Comparison of ENCODE assay signal across 8 cellular contexts in genomic region chr2:231463698-231464575, GRCh38. TPM values are rescaled to one million over a fixed set of nuclear protein-coding genes. Genes with fewer than 3 reads are reported as not detected.
DNase-seq lines count a peak whose midpoint lies in the region; ATAC-seq and TF ChIP-seq lines count a peak whose summit lies in the region.

TSS of gene NCL (minus strand) at chr2:231464484. CDS start at chr2:231464353, 131 bp downstream.

- TF ChIP-seq CTCF in endothelial cell (IDR thresholded peaks at IDR 0.05; ENCODE audit: unreplicated experiment) = no peak

- peak within 1 kb of the TSS; percentile 88 to 92 for H3K4me3 ChIP-seq in mucosa of rectum (ENCODE audit: low read length in 2 of 2)

- peaks cover 18 to 19% of the 10 kb centered on the region in 2 donors for H3K4me1 ChIP-seq in mucosa of rectum (ENCODE audit: control insufficient read depth in 2 of 2, insufficient read depth in 2 of 2, low read length in 2 of 2)

- peak; percentile 82 for ATAC-seq in GM19468 (IDR thresholded peaks at IDR 0.05; ENCODE audit: extremely low read depth, unreplicated experiment)
- peak; percentile 93 for ATAC-seq in activated CD8-positive, alpha-beta memory T cell treated with anti-CD3 and anti-CD28 coated beads, Interleukin-2, amount 10 ng/mL, durations not matched to agents 7 days and 5 days

- peaks cover 46% of the 10 kb centered on the region for H3K4me1 Mint-ChIP-seq in activated CD8-positive, alpha-beta memory T cell treated with anti-CD3 and anti-CD28 coated beads, Interleukin-2, amount 10 ng/mL, durations not matched to agents 7 days and 5 days
- peaks cover 21% of the 10 kb centered on the region for H3K4me1 Mint-ChIP-seq in endothelial cell (ENCODE audit: unreplicated experiment)

- H3K36me3 Mint-ChIP-seq in activated CD8-positive, alpha-beta memory T cell treated with anti-CD3 and anti-CD28 coated beads, Interleukin-2, amount 10 ng/mL, durations not matched to agents 7 days and 5 days = peaks cover 44% of the 10 kb centered on the region
- H3K36me3 Mint-ChIP-seq in endothelial cell (ENCODE audit: low read depth, unreplicated experiment) = peaks cover 38% of the 10 kb centered on the region

- H3K27me3 Mint-ChIP-seq in activated CD8-positive, alpha-beta memory T cell treated with anti-CD3 and anti-CD28 coated beads, Interleukin-2, amount 10 ng/mL, durations not matched to agents 7 days and 5 days = no peaks in the 10 kb centered on the region
- peaks cover 10% of the 10 kb centered on the region for H3K27me3 Mint-ChIP-seq in endothelial cell (ENCODE audit: unreplicated experiment)

- peak within 1 kb of the TSS; percentile 100 for H3K27ac Mint-ChIP-seq in activated CD8-positive, alpha-beta memory T cell treated with anti-CD3 and anti-CD28 coated beads, Interleukin-2, amount 10 ng/mL, durations not matched to agents 7 days and 5 days
- peak within 1 kb of the TSS; percentile 96 for H3K27ac Mint-ChIP-seq in endothelial cell (ENCODE audit: unreplicated experiment)

- DNase-seq in CMK (ENCODE audit: low read depth) = peak; percentile 92
- peak; percentile 88 for DNase-seq in HS-5 (ENCODE audit: low read depth)
- peak; percentile 95 for DNase-seq in NOMO-1 treated with DMSO at 0.1 percent for 48 hours (lab: John Stamatoyannopoulos, UW; ENCODE audit: unreplicated experiment)
- DNase-seq in activated CD8-positive, alpha-beta memory T cell treated with anti-CD3 and anti-CD28 coated beads, Interleukin-2, amount 10 ng/mL, durations not matched to agents 7 days and 5 days = peak; percentile 92
- peak; percentile 83 for DNase-seq in endothelial cell (ENCODE audit: low spot score)
- DNase-seq in stimulated activated CD8-positive, alpha-beta memory T cell treated with anti-CD3 and anti-CD28 coated beads, Interleukin-4, amount 100 ng/mL, for 48 hours = peak; percentile 86

- H3K4me3 Mint-ChIP-seq in activated CD8-positive, alpha-beta memory T cell treated with anti-CD3 and anti-CD28 coated beads, Interleukin-2, amount 10 ng/mL, durations not matched to agents 7 days and 5 days = peak within 1 kb of the TSS; percentile 87
- H3K4me3 Mint-ChIP-seq in endothelial cell (ENCODE audit: unreplicated experiment) = peak within 1 kb of the TSS; percentile 89

- no peaks in the 10 kb centered on the region for H3K9me3 Mint-ChIP-seq in activated CD8-positive, alpha-beta memory T cell treated with anti-CD3 and anti-CD28 coated beads, Interleukin-2, amount 10 ng/mL, durations not matched to agents 7 days and 5 days (ENCODE audit: low read depth)
- H3K9me3 Mint-ChIP-seq in endothelial cell (ENCODE audit: unreplicated experiment) = no peaks in the 10 kb centered on the region

- CTCF ChIA-PET in activated CD8-positive, alpha-beta memory T cell treated with anti-CD3 and anti-CD28 coated beads, Interleukin-2, amount 10 ng/mL, durations not matched to agents 7 days and 5 days (lab: Charles Lee) = interaction anchor here (0.6 to 8.9 kb wide), 17 partner anchors 9 to 411 kb away, joined by 3 to 91 read pairs (median 4); no protein-coding TSS in a partner anchor

- no peaks in the 10 kb centered on the region for H3K27me3 ChIP-seq in mucosa of rectum (ENCODE audit: control insufficient read depth in 2 of 2, insufficient read depth in 2 of 2, low read length in 2 of 2)

- peak within 1 kb of the TSS; percentile 89 to 97 for H3K9ac ChIP-seq in mucosa of rectum (ENCODE audit: low read depth in 1 of 2, low read length in 2 of 2)

- peaks cover 37 to 40% of the 10 kb centered on the region in 2 donors for H3K36me3 ChIP-seq in mucosa of rectum (ENCODE audit: control insufficient read depth in 2 of 2, insufficient read depth in 2 of 2, low read length in 2 of 2)

- H3K9me3 ChIP-seq in mucosa of rectum (ENCODE audit: control insufficient read depth in 2 of 2, low read length in 2 of 2) = no peaks in the 10 kb centered on the region

- peak within 1 kb of the TSS; percentile 99 to 100 for H3K27ac ChIP-seq in mucosa of rectum (ENCODE audit: low read depth in 2 of 2, low read length in 2 of 2)

RNA-seq across cellular contexts. Expression of gene NCL, which starts in this region (rescaled TPM):
- total RNA-seq in activated CD8-positive, alpha-beta memory T cell treated with anti-CD3 and anti-CD28 coated beads, Interleukin-2, amount 10 ng/mL, durations not matched to agents 7 days and 5 days = 100 to 1,000 TPM; 634 to 820 TPM
- 346 TPM for total RNA-seq in endothelial cell (ENCODE audit: unreplicated experiment)

Comparison
In these comparisons a context has a peak if more than half of its experiments do, and no peak if none do; other contexts are left out.
1. Peak in every context shown above with its lines: DNase-seq, ATAC-seq, H3K4me3 ChIP-seq and H3K27ac ChIP-seq.